ENCODE assay signal across 20 cellular contexts in the genomic region with DNA sequence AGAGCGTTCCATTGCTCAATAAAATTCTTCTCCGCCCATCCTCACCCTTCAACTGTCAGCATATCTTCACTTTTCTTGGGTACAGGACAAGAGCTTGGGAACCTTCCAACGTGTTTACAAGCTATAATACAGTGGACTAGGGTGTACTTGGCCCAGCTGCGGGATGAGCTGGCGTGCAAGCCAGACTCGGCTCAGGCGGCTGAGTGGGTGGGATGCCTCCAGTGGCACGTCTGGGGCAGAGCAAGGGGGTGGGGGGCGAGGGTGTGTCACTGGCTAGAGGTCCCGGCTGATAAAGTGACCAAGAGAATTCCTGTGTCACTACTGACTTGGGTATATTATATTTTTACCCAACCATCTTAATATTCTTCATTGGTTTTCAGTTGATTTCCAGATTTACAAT.
"Had no signal": no experiment of that assay in that cellular context is flagged by ENCODE, and none has a peak within 500 bp of the region (broad histone marks: within the 10 kb centered on the region; RNA-seq: fewer than 3 reads in every experiment).

No MANE protein-coding gene starts in this region.

- DNase-seq: dorsolateral prefrontal cortex; effector CD4-positive, alpha-beta T cell; hypothalamus; left lung; mammary epithelial cell; mesendoderm; midbrain; naive thymus-derived CD4-positive, alpha-beta T cell; retina; stimulated activated CD4-positive, alpha-beta T cell treated with anti-CD3 and anti-CD28 coated beads, Interleukin-2, amount 100 ng/mL, for 24 hours; stimulated activated CD4-positive, alpha-beta T cell treated with anti-CD3 and anti-CD28 coated beads, Interleukin-4, amount 100 ng/mL, for 24 hours; stimulated activated naive CD8-positive, alpha-beta T cell treated with anti-CD3 and anti-CD28 coated beads, Interleukin-15, Interleukin-2, amounts not matched to agents 100 U/mL and 50 U/mL, for 24 hours; substantia nigra had no signal

- H3K27me3 ChIP-seq: left lung, neural progenitor cell, tibial nerve, upper lobe of left lung had no signal

- H3K9me3 Mint-ChIP-seq: nephron; stimulated activated memory B cell treated with anti-CD40 and anti-IgM and Interleukin-4, amounts not matched to agents 10 μg/mL and 1 μg/mL and 100 μg/mL, for 72 hours had no signal

- H2AFZ ChIP-seq: neural progenitor cell had no signal

- H3K27ac Mint-ChIP-seq: naive thymus-derived CD4-positive, alpha-beta T cell; nephron; neural progenitor cell; stimulated activated memory B cell treated with anti-CD40 and anti-IgM and Interleukin-4, amounts not matched to agents 10 μg/mL and 1 μg/mL and 100 μg/mL, for 72 hours had no signal

- H3K4me3 ChIP-seq: dorsolateral prefrontal cortex, left lung, neural progenitor cell, thoracic aorta, tibial nerve, upper lobe of left lung had no signal

- H3K36me3 Mint-ChIP-seq: neural progenitor cell had no signal

- H3K4me1 Mint-ChIP-seq: nephron; neural progenitor cell; stimulated activated memory B cell treated with anti-CD40 and anti-IgM and Interleukin-4, amounts not matched to agents 10 μg/mL and 1 μg/mL and 100 μg/mL, for 72 hours had no signal

- H3K4me1 ChIP-seq: left lung, neural progenitor cell, tibial nerve, upper lobe of left lung had no signal

- H3K4me3 Mint-ChIP-seq: naive thymus-derived CD4-positive, alpha-beta T cell; nephron; neural progenitor cell; stimulated activated memory B cell treated with anti-CD40 and anti-IgM and Interleukin-4, amounts not matched to agents 10 μg/mL and 1 μg/mL and 100 μg/mL, for 72 hours had no signal

- ATAC-seq: left lung; naive thymus-derived CD4-positive, alpha-beta T cell; sciatic nerve; stimulated activated memory B cell treated with anti-CD40 and anti-IgM and Interleukin-4, amounts not matched to agents 10 μg/mL and 1 μg/mL and 100 μg/mL, for 72 hours; stimulated activated naive CD8-positive, alpha-beta T cell treated with anti-CD3 and anti-CD28 coated beads, Interleukin-15, Interleukin-2, amounts not matched to agents 100 U/mL and 50 U/mL, for 24 hours had no signal

- H3K4me2 ChIP-seq: neural progenitor cell had no signal

- H3K27me3 Mint-ChIP-seq: naive thymus-derived CD4-positive, alpha-beta T cell; stimulated activated memory B cell treated with anti-CD40 and anti-IgM and Interleukin-4, amounts not matched to agents 10 μg/mL and 1 μg/mL and 100 μg/mL, for 72 hours had no signal

- H3K9me3 ChIP-seq: left lung, thoracic aorta, tibial nerve, upper lobe of left lung had no signal

- H3K27ac ChIP-seq: dorsolateral prefrontal cortex, left lung, neural progenitor cell, thoracic aorta, tibial nerve, upper lobe of left lung had no signal

- H3K36me3 ChIP-seq: left lung, neural progenitor cell, thoracic aorta, tibial nerve, upper lobe of left lung had no signal
